In genomic region chr13:99256709-99257108, GRCh38 we compare ENCODE assay signal across 12 cellular contexts. TPM values are rescaled to one million over a fixed set of nuclear protein-coding genes. Genes with fewer than 3 reads are reported as not detected.
A peak's percentile ranks its signal among the peaks of the same experiment; 100 is the strongest.
DNase-seq lines count a peak whose midpoint lies in the region; ATAC-seq and TF ChIP-seq lines count a peak whose summit lies in the region.
"Had no signal": no experiment of that assay in that cellular context is flagged by ENCODE, and none has a peak within 500 bp of the region (broad histone marks: within the 10 kb centered on the region; RNA-seq: fewer than 3 reads in every experiment).

No MANE protein-coding gene starts in this region.

- H3K4me3 ChIP-seq in suprapubic skin (no peak overlapping the region), SK-N-SH (ENCODE audit: low read depth in 2 of 2, low read length in 1 of 2) (no peak overlapping the region)

- no peak overlapping the region for H2AFZ ChIP-seq in SK-N-SH (ENCODE audit: low read depth)

- intact Hi-C loops in CD14-positive monocyte (cut with micrococcal nuclease) = loop anchor here in 1 of 2 donors (5.0 kb wide), 1 partner anchor 54 kb away; the partner anchor contains the start of gene UBAC2
- intact Hi-C loops in activated T-helper 1 cell treated with anti-CD3 and anti-CD28 coated beads, Interleukin-12 subunit alpha, Interleukin-12 subunit beta, Interleukin-2, Interleukin-4 antibody, amounts not matched to agents 30 ng/mL and 10 ng/mL and 1 ng/mL, durations not matched to agents 14 hours and 24 hours and 36 hours (cut with micrococcal nuclease) = loop anchor here (5.0 kb wide), 1 partner anchor 404 kb away; no protein-coding TSS in a partner anchor

- H3K27me3 ChIP-seq in suprapubic skin (no peaks in the 10 kb centered on the region), SK-N-SH (ENCODE audit: insufficient read depth) (no peaks in the 10 kb centered on the region)

- peaks cover 20% of the 10 kb centered on the region for H3K36me3 ChIP-seq in suprapubic skin
- peaks cover 31 to 41% of the 10 kb centered on the region in 2 experiments for H3K36me3 ChIP-seq in SK-N-SH (replicated peaks in 1 of 2; ENCODE audit: control insufficient read depth in 1 of 2, insufficient read depth in 2 of 2, low read length in 1 of 2)

- DNase-seq in CD14-positive monocyte (ENCODE audit: low spot score) (no peak), memory B cell (ENCODE audit: low spot score in 2 of 2) (no peak), suprapubic skin (ENCODE audit: low spot score in 2 of 2) (no peak), SK-N-SH (no peak)
- no peak for DNase-seq in activated T-helper 1 cell treated with anti-CD3 and anti-CD28 coated beads, Interleukin-12 subunit alpha, Interleukin-12 subunit beta, Interleukin-2, Interleukin-4 antibody, amounts not matched to agents 30 ng/mL and 10 ng/mL and 1 ng/mL, durations not matched to agents 14 hours and 24 hours and 36 hours (ENCODE audit: low spot score)
- DNase-seq: activated gamma-delta T cell, NCI-H446 had no signal

- H4K20me1 ChIP-seq in SK-N-SH (ENCODE audit: insufficient read depth) = no peaks in the 10 kb centered on the region

- no peaks in the 10 kb centered on the region for H3K79me2 ChIP-seq in SK-N-SH (ENCODE audit: insufficient read depth)

- no peaks in the 10 kb centered on the region for H3K9me2 ChIP-seq in SK-N-SH

- H3K9me3 Mint-ChIP-seq in CD14-positive monocyte = no peaks in the 10 kb centered on the region
- no peaks in the 10 kb centered on the region for H3K9me3 Mint-ChIP-seq in activated T-helper 1 cell treated with anti-CD3 and anti-CD28 coated beads, Interleukin-12 subunit alpha, Interleukin-12 subunit beta, Interleukin-2, Interleukin-4 antibody, amounts not matched to agents 30 ng/mL and 10 ng/mL and 1 ng/mL, durations not matched to agents 14 hours and 24 hours and 36 hours
- no peaks in the 10 kb centered on the region for H3K9me3 Mint-ChIP-seq in memory B cell

- no peaks in the 10 kb centered on the region for H3K27me3 Mint-ChIP-seq in CD14-positive monocyte (ENCODE audit: low read depth in 3 of 3)
- no peaks in the 10 kb centered on the region for H3K27me3 Mint-ChIP-seq in activated T-helper 1 cell treated with anti-CD3 and anti-CD28 coated beads, Interleukin-12 subunit alpha, Interleukin-12 subunit beta, Interleukin-2, Interleukin-4 antibody, amounts not matched to agents 30 ng/mL and 10 ng/mL and 1 ng/mL, durations not matched to agents 14 hours and 24 hours and 36 hours (ENCODE audit: insufficient read depth)
- H3K27me3 Mint-ChIP-seq in memory B cell = no peaks in the 10 kb centered on the region
- H3K27me3 Mint-ChIP-seq: progenitor cell of endocrine pancreas had no signal

- H3K4me3 Mint-ChIP-seq in CD14-positive monocyte (peak overlapping the region; percentile 45 to 64), memory B cell (peak overlapping the region; percentile 91)
- H3K4me3 Mint-ChIP-seq in activated T-helper 1 cell treated with anti-CD3 and anti-CD28 coated beads, Interleukin-12 subunit alpha, Interleukin-12 subunit beta, Interleukin-2, Interleukin-4 antibody, amounts not matched to agents 30 ng/mL and 10 ng/mL and 1 ng/mL, durations not matched to agents 14 hours and 24 hours and 36 hours = peak overlapping the region; percentile 86

- H3K4me1 ChIP-seq in suprapubic skin = peaks cover 3% of the 10 kb centered on the region
- H3K4me1 ChIP-seq in SK-N-SH (ENCODE audit: control insufficient read depth in 1 of 2, insufficient read depth in 2 of 2, low read depth in 1 of 2, low read length in 1 of 2) = peaks cover 0 to 2% of the 10 kb centered on the region in 2 experiments; a peak in 3 of 4 replicates

- TF ChIP-seq RAD21 in SK-N-SH (IDR thresholded peaks at IDR 0.05; ENCODE audit: low read length) = no peak

- H3F3A ChIP-seq in SK-N-SH (replicated peaks; ENCODE audit: insufficient read depth) = no peaks in the 10 kb centered on the region

- peaks cover 29 to 30% of the 10 kb centered on the region in 2 donors for H3K36me3 Mint-ChIP-seq in CD14-positive monocyte
- H3K36me3 Mint-ChIP-seq in activated T-helper 1 cell treated with anti-CD3 and anti-CD28 coated beads, Interleukin-12 subunit alpha, Interleukin-12 subunit beta, Interleukin-2, Interleukin-4 antibody, amounts not matched to agents 30 ng/mL and 10 ng/mL and 1 ng/mL, durations not matched to agents 14 hours and 24 hours and 36 hours (ENCODE audit: low read depth) = peaks cover 45% of the 10 kb centered on the region
- peaks cover 29% of the 10 kb centered on the region for H3K36me3 Mint-ChIP-seq in memory B cell

- no peaks in the 10 kb centered on the region for H3K9me3 ChIP-seq in suprapubic skin
- no peaks in the 10 kb centered on the region for H3K9me3 ChIP-seq in SK-N-SH

- TF ChIP-seq CTCF in CD14-positive monocyte (IDR thresholded peaks at IDR 0.05) = no peak
- TF ChIP-seq CTCF in suprapubic skin (IDR thresholded peaks at IDR 0.05) = no peak
- TF ChIP-seq CTCF in SK-N-SH (IDR thresholded peaks at IDR 0.05) = no peak

- CTCF ChIA-PET in SK-N-SH (lab: Yijun Ruan, JAX) = interaction anchor here (1.0 to 3.6 kb wide), 9 partner anchors 8 to 181 kb away, joined by 3 to 18 read pairs (median 9); partner anchors contain the start of gene UBAC2

- ATAC-seq in HG03175 (IDR thresholded peaks at IDR 0.05; ENCODE audit: unreplicated experiment) (peak; percentile 26), memory B cell (ENCODE audit: low read depth) (peak; percentile 38), GM18861 (IDR thresholded peaks at IDR 0.05; ENCODE audit: unreplicated experiment) (no peak), GM19328 (IDR thresholded peaks at IDR 0.05; ENCODE audit: unreplicated experiment) (no peak)

- peak overlapping the region; percentile 70 to 86 (median 80) for H3K27ac Mint-ChIP-seq in CD14-positive monocyte
- peak overlapping the region; percentile 83 for H3K27ac Mint-ChIP-seq in activated T-helper 1 cell treated with anti-CD3 and anti-CD28 coated beads, Interleukin-12 subunit alpha, Interleukin-12 subunit beta, Interleukin-2, Interleukin-4 antibody, amounts not matched to agents 30 ng/mL and 10 ng/mL and 1 ng/mL, durations not matched to agents 14 hours and 24 hours and 36 hours
- H3K27ac Mint-ChIP-seq in memory B cell = peak overlapping the region; percentile 89
- H3K27ac Mint-ChIP-seq: progenitor cell of endocrine pancreas had no signal

- peaks cover 59% of the 10 kb centered on the region for H3K4me1 Mint-ChIP-seq in CD14-positive monocyte
- H3K4me1 Mint-ChIP-seq in activated T-helper 1 cell treated with anti-CD3 and anti-CD28 coated beads, Interleukin-12 subunit alpha, Interleukin-12 subunit beta, Interleukin-2, Interleukin-4 antibody, amounts not matched to agents 30 ng/mL and 10 ng/mL and 1 ng/mL, durations not matched to agents 14 hours and 24 hours and 36 hours (ENCODE audit: low read depth) = peaks cover 67% of the 10 kb centered on the region
- peaks cover 40% of the 10 kb centered on the region for H3K4me1 Mint-ChIP-seq in memory B cell

- H3K4me2 ChIP-seq in SK-N-SH = no peak overlapping the region

- WGBS in suprapubic skin = 77% methylated on average over 3 of the region's 3 CpGs
- 97% methylated on average over 3 of the region's 3 CpGs for WGBS in SK-N-SH (ENCODE audit: low lambda C conversion rate)

- TF ChIP-seq EP300 in suprapubic skin (IDR thresholded peaks at IDR 0.05) = no peak
- TF ChIP-seq EP300 in SK-N-SH (IDR thresholded peaks at IDR 0.05; ENCODE audit: borderline replicate concordance in 1 of 2, low read depth in 1 of 2, low read length in 1 of 2) = no peak

- H3K9ac ChIP-seq in SK-N-SH = no peak overlapping the region

- no peak for TF ChIP-seq POLR2A in suprapubic skin (IDR thresholded peaks at IDR 0.05)

- POLR2A ChIA-PET in SK-N-SH (lab: Yijun Ruan, JAX) = no interaction called here

- H3K27ac ChIP-seq in suprapubic skin (no peak overlapping the region), SK-N-SH (ENCODE audit: low read depth in 2 of 2, low read length in 1 of 2) (no peak overlapping the region)

TF ChIP-seq in SK-N-SH, 30 proteins besides CTCF, POLR2A, EP300 and RAD21 (continues in another document):
- no peak for TF ChIP-seq MEF2A (IDR thresholded peaks at IDR 0.05; ENCODE audit: borderline replicate concordance, low read depth)
- TF ChIP-seq, protein P1, sequence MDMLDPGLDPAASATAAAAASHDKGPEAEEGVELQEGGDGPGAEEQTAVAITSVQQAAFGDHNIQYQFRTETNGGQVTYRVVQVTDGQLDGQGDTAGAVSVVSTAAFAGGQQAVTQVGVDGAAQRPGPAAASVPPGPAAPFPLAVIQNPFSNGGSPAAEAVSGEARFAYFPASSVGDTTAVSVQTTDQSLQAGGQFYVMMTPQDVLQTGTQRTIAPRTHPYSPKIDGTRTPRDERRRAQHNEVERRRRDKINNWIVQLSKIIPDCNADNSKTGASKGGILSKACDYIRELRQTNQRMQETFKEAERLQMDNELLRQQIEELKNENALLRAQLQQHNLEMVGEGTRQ (IDR thresholded peaks at IDR 0.05; ENCODE audit: borderline replicate concordance, low read depth, low read length) = no peak
- no peak for TF ChIP-seq MXI1 (IDR thresholded peaks at IDR 0.05; ENCODE audit: low read depth, low read length)
- TF ChIP-seq JUND (IDR thresholded peaks at IDR 0.05) = no peak
- no peak for TF ChIP-seq FOSL2 (IDR thresholded peaks at IDR 0.05; ENCODE audit: borderline replicate concordance, low read depth)

RNA-seq across cellular contexts. Expression of gene GPR18, which starts 1.5 kb away (rescaled TPM):
- 1 to 10 TPM; 1.7 to 2.2 TPM for polyA plus RNA-seq in CD14-positive monocyte
- 12.0 and 15.9 TPM in 2 replicates for total RNA-seq in activated T-helper 1 cell treated with anti-CD3 and anti-CD28 coated beads, Interleukin-12 subunit alpha, Interleukin-12 subunit beta, Interleukin-2, Interleukin-4 antibody, amounts not matched to agents 30 ng/mL and 10 ng/mL and 1 ng/mL, durations not matched to agents 14 hours and 24 hours and 36 hours
- not detected for total RNA-seq in suprapubic skin
- not detected in 2 replicates for polyA plus RNA-seq in SK-N-SH (2012; rRNA removed)
- polyA plus RNA-seq in SK-N-SH (2012; cell fraction: cytosol; rRNA removed) = not detected in 2 replicates
- polyA plus RNA-seq in SK-N-SH (2012; cell fraction: nucleus; rRNA removed) = not detected in 2 replicates
- total RNA-seq: Daoy, progenitor cell of endocrine pancreas had no signal

RNA-seq across cellular contexts. Expression of gene GPR183, which starts 50.5 kb away (rescaled TPM):
- 100 to 1,000 TPM; 190 to 288 TPM for polyA plus RNA-seq in CD14-positive monocyte
- 22.6 and 23.6 TPM in 2 replicates for total RNA-seq in activated T-helper 1 cell treated with anti-CD3 and anti-CD28 coated beads, Interleukin-12 subunit alpha, Interleukin-12 subunit beta, Interleukin-2, Interleukin-4 antibody, amounts not matched to agents 30 ng/mL and 10 ng/mL and 1 ng/mL, durations not matched to agents 14 hours and 24 hours and 36 hours
- 1 to 10 TPM; 2.3 to 7.0 (median 4.4) TPM for total RNA-seq in suprapubic skin
- 0.07 and 0.10 TPM in 2 replicates for polyA plus RNA-seq in SK-N-SH (2012; rRNA removed)
- 0.03 and 0.24 TPM in 2 replicates for polyA plus RNA-seq in SK-N-SH (2012; cell fraction: cytosol; rRNA removed)
- 0.10 TPM in 1 of 2 replicates, not detected in the other for polyA plus RNA-seq in SK-N-SH (2012; cell fraction: nucleus; rRNA removed)
- total RNA-seq: progenitor cell of endocrine pancreas had no signal

RNA-seq across cellular contexts. Expression of gene UBAC2, which starts 56.1 kb away (rescaled TPM):
- 100 to 1,000 TPM in 1 of 2 donors, 10 to 100 TPM in 1; 96.7 to 113 TPM for polyA plus RNA-seq in CD14-positive monocyte
- total RNA-seq in activated T-helper 1 cell treated with anti-CD3 and anti-CD28 coated beads, Interleukin-12 subunit alpha, Interleukin-12 subunit beta, Interleukin-2, Interleukin-4 antibody, amounts not matched to agents 30 ng/mL and 10 ng/mL and 1 ng/mL, durations not matched to agents 14 hours and 24 hours and 36 hours = 52.1 and 56.3 TPM in 2 replicates
- total RNA-seq in suprapubic skin = 100 to 1,000 TPM in 2 of 4 donors, 10 to 100 TPM in 2; 67.3 to 111 (median 93.8) TPM
- 79.0 and 97.4 TPM in 2 replicates for polyA plus RNA-seq in SK-N-SH (2012; rRNA removed)
- 81.9 and 98.8 TPM in 2 replicates for polyA plus RNA-seq in SK-N-SH (2012; cell fraction: cytosol; rRNA removed)
- polyA plus RNA-seq in SK-N-SH (2012; cell fraction: nucleus; rRNA removed) = 34.7 and 42.7 TPM in 2 replicates

Comparison
In these comparisons a context has a peak if more than half of its experiments do, and no peak if none do; other contexts are left out.
1. ATAC-seq: peak in HG03175 (single experiment) and memory B cell (single experiment); none in GM18861 (single experiment) and GM19328 (single experiment).
2. RNA of gene GPR18, which starts 1.5 kb away (total RNA-seq): 12.0 to 15.9 TPM in activated T-helper 1 cell treated with anti-CD3 and anti-CD28 coated beads, Interleukin-12 subunit alpha, Interleukin-12 subunit beta, Interleukin-2, Interleukin-4 antibody, amounts not matched to agents 30 ng/mL and 10 ng/mL and 1 ng/mL, durations not matched to agents 14 hours and 24 hours and 36 hours; not detected in suprapubic skin; every median in the first group is over 10 times any median in the second.
3. Peak in every context shown above with its lines, with median percentiles within 50 percentile points of each other: H3K27ac Mint-ChIP-seq and H3K4me3 Mint-ChIP-seq.